In genomic region chr22:31334329-31334728, GRCh38 we compare ENCODE assay signal across 14 cellular contexts.
"Had no signal": no experiment of that assay in that cellular context is flagged by ENCODE, and none has a peak within 500 bp of the region (broad histone marks: within the 10 kb centered on the region; RNA-seq: fewer than 3 reads in every experiment).

No MANE protein-coding gene starts in this region.

- H3K9me3 Mint-ChIP-seq: naive B cell; stimulated activated naive CD8-positive, alpha-beta T cell treated with anti-CD3 and anti-CD28 coated beads, Interleukin-15, amount 100 ng/mL, for 72 hours had no signal

- H3K27me3 ChIP-seq: colonic mucosa, gastroesophageal sphincter, spleen had no signal

- H3K9me3 ChIP-seq: colonic mucosa, gastroesophageal sphincter, lower lobe of right lung, spleen, thoracic aorta had no signal

- ATAC-seq: gastroesophageal sphincter; lower lobe of right lung; sciatic nerve; stimulated activated naive CD8-positive, alpha-beta T cell treated with anti-CD3 and anti-CD28 coated beads, Interleukin-15, amount 100 ng/mL, for 72 hours had no signal

- DNase-seq: activated effector memory CD4-positive, alpha-beta T cell treated with anti-CD3 and anti-CD28 coated beads, Interleukin-2, amount 50 U/mL, for 16 hours; colonic mucosa; effector CD4-positive, alpha-beta T cell; kidney; lower lobe of right lung; naive B cell; SIG-M5; spleen; stimulated activated CD4-positive, alpha-beta T cell treated with anti-CD3 and anti-CD28 coated beads, Interleukin-2, amount 100 ng/mL, for 24 hours; stimulated activated naive CD8-positive, alpha-beta T cell treated with anti-CD3 and anti-CD28 coated beads, Interleukin-15, amount 100 ng/mL, for 72 hours had no signal

- H3K4me1 ChIP-seq: colonic mucosa, lower lobe of right lung had no signal

- H3K36me3 ChIP-seq: colonic mucosa had no signal

- H3K4me3 Mint-ChIP-seq: stimulated activated naive CD8-positive, alpha-beta T cell treated with anti-CD3 and anti-CD28 coated beads, Interleukin-15, amount 100 ng/mL, for 72 hours had no signal

- H3K27me3 Mint-ChIP-seq: naive B cell; progenitor cell of endocrine pancreas; stimulated activated naive CD8-positive, alpha-beta T cell treated with anti-CD3 and anti-CD28 coated beads, Interleukin-15, amount 100 ng/mL, for 72 hours had no signal

- H3K27ac Mint-ChIP-seq: progenitor cell of endocrine pancreas had no signal

- H3K4me3 ChIP-seq: colonic mucosa, gastroesophageal sphincter, lower lobe of right lung, spleen, thoracic aorta had no signal
